Comparison of ENCODE assay signal across 10 cellular contexts in the genomic region with DNA sequence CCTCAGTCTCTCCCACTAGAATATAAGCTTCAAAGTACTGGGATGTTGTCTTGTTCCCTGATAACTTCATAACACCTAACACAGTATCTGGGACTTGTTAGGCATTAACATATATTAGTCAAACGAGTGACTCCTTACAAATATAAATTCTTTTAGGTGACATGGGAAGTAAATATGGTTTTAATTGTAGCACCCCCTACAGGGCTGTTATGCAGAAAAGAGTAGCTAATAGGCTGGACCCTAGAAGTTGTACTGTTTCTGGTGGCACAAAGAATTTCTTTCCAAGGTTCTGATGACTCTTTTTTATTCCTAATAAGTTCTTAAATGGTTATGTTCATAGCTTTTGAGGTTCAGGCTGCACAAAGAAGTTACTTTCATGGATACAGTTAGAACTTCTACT. TPM values are rescaled to one million over a fixed set of nuclear protein-coding genes. Genes with fewer than 3 reads are reported as not detected.
A peak's percentile ranks its signal among the peaks of the same experiment; 100 is the strongest.
DNase-seq lines count a peak whose midpoint lies in the region; ATAC-seq and TF ChIP-seq lines count a peak whose summit lies in the region.
"Had no signal": no experiment of that assay in that cellular context is flagged by ENCODE, and none has a peak within 500 bp of the region (broad histone marks: within the 10 kb centered on the region; RNA-seq: fewer than 3 reads in every experiment).

No MANE protein-coding gene starts in this region.

- no peak overlapping the region for H3K4me2 ChIP-seq in PC-9

- H3K9me2 ChIP-seq in PC-9 (ENCODE audit: insufficient read depth), result no peaks in the 10 kb centered on the region

- no peaks in the 10 kb centered on the region for H3K27me3 Mint-ChIP-seq in WTC11 (ENCODE audit: low read depth)

- no peaks in the 10 kb centered on the region for H3K4me1 ChIP-seq in PC-9 (replicated peaks; ENCODE audit: insufficient read depth)

- no peak overlapping the region for H3K27ac ChIP-seq in PC-9
- no peak overlapping the region for H3K27ac ChIP-seq in substantia nigra (ENCODE audit: low read depth, low read length, poor library complexity, severe bottlenecking)
- no peak overlapping the region for H3K27ac ChIP-seq in dorsolateral prefrontal cortex

- no peaks in the 10 kb centered on the region for H3K9me3 Mint-ChIP-seq in WTC11

- H3K4me3 ChIP-seq in PC-9 (no peak overlapping the region), fibroblast of the aortic adventitia (ENCODE audit: low read depth, low read length) (no peak overlapping the region), dorsolateral prefrontal cortex (no peak overlapping the region)

- intact Hi-C loops in PC-9 (cut with micrococcal nuclease; ENCODE audit: unreplicated experiment), result no loop called here
- intact Hi-C loops in dorsolateral prefrontal cortex (cut with DNase I), result no loop called here

- no peak overlapping the region for H2AFZ ChIP-seq in PC-9

- CTCF ChIA-PET in PC-9 (lab: Charles Lee), result interaction anchor here (0.6 to 0.8 kb wide), 2 partner anchors 388 to 1752 kb away, joined by 4 read pairs; no protein-coding TSS in a partner anchor
- CTCF ChIA-PET in WTC11 (lab: Charles Lee), result interaction anchor here (0.5 to 2.0 kb wide), 10 partner anchors 13 to 227 kb away, joined by 3 to 7 read pairs (median 3); no protein-coding TSS in a partner anchor

- H4K20me1 ChIP-seq in PC-9 (ENCODE audit: insufficient read depth), result peaks cover 12% of the 10 kb centered on the region

- peaks cover 43% of the 10 kb centered on the region for H3K36me3 ChIP-seq in PC-9 (ENCODE audit: low read depth)

- H3K4me3 Mint-ChIP-seq in WTC11, result no peak overlapping the region

- POLR2A ChIA-PET in PC-9 (lab: Charles Lee; ENCODE audit: unreplicated experiment) (no interaction called here), WTC11 (lab: Charles Lee) (no interaction called here)

- H3K27me3 ChIP-seq in PC-9 (ENCODE audit: insufficient read depth, low read depth) (no peaks in the 10 kb centered on the region), dorsolateral prefrontal cortex (no peaks in the 10 kb centered on the region)

- no peak for ATAC-seq in WTC11

- H3K36me3 Mint-ChIP-seq in WTC11, result peaks cover 56% of the 10 kb centered on the region

- H3K79me2 ChIP-seq in PC-9 (ENCODE audit: low read depth), result no peaks in the 10 kb centered on the region

- no peak overlapping the region for H3K27ac Mint-ChIP-seq in WTC11

- no peaks in the 10 kb centered on the region for H3F3A ChIP-seq in PC-9 (ENCODE audit: insufficient read depth, low read depth)

- no TSS peak for BruUV-seq in PC-9 (replicated peaks; lab: Mats Ljungman, UMichigan)

- TF ChIP-seq CTCF in AG09319 (IDR thresholded peaks at IDR 0.05; ENCODE audit: low read depth, low read length) (peak; percentile 9), GM12873 (IDR thresholded peaks at IDR 0.05; ENCODE audit: insufficient read depth, low read depth, low read length, missing control alignments) (peak; percentile 32), PC-9 (conservative IDR thresholded peaks at IDR 0.05) (peak; percentile 62), fibroblast of the aortic adventitia (IDR thresholded peaks at IDR 0.05; ENCODE audit: insufficient read depth, low read length) (peak; percentile 24), WTC11 (IDR thresholded peaks at IDR 0.05) (no peak), dorsolateral prefrontal cortex (IDR thresholded peaks at IDR 0.05 in 54 of 56, conservative IDR thresholded peaks at IDR 0.05 in 2 of 56; ENCODE audit: low read depth in 1 of 56, partially characterized antibody in 56 of 56) (peak in 16 of 56 donors; percentile 10 to 34 (median 20))

- DNase-seq in AG09319 (ENCODE audit: extremely low read depth, low read depth) (no peak), PC-9 (no peak), fibroblast of the aortic adventitia (ENCODE audit: low read depth) (peak; percentile 7), substantia nigra (lab: John Stamatoyannopoulos, UW) (no peak), WTC11 (ENCODE audit: low spot score) (no peak), dorsolateral prefrontal cortex (no peak)
- DNase-seq in activated effector memory CD4-positive, alpha-beta T cell treated with Interleukin-2 at 50 U/mL for 16 hours, result no peak
- DNase-seq: activated CD4-positive, CD25-positive, alpha-beta regulatory T cell; head of caudate nucleus had no signal

- H3K9me3 ChIP-seq in PC-9 (ENCODE audit: insufficient read depth, low read depth), result no peaks in the 10 kb centered on the region

- H3K4me1 Mint-ChIP-seq in WTC11, result no peaks in the 10 kb centered on the region

TF ChIP-seq in WTC11, 78 proteins besides CTCF, POLR2A, EP300 and RAD21:
- no peak for TF ChIP-seq RELA (CRISPR knock-in tag; IDR thresholded peaks at IDR 0.05; ENCODE audit: borderline replicate concordance)
- TF ChIP-seq, protein P1, sequence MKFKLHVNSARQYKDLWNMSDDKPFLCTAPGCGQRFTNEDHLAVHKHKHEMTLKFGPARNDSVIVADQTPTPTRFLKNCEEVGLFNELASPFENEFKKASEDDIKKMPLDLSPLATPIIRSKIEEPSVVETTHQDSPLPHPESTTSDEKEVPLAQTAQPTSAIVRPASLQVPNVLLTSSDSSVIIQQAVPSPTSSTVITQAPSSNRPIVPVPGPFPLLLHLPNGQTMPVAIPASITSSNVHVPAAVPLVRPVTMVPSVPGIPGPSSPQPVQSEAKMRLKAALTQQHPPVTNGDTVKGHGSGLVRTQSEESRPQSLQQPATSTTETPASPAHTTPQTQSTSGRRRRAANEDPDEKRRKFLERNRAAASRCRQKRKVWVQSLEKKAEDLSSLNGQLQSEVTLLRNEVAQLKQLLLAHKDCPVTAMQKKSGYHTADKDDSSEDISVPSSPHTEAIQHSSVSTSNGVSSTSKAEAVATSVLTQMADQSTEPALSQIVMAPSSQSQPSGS (CRISPR knock-in tag; IDR thresholded peaks at IDR 0.05; ENCODE audit: borderline replicate concordance, low read depth), result no peak
- TF ChIP-seq, protein P2, sequence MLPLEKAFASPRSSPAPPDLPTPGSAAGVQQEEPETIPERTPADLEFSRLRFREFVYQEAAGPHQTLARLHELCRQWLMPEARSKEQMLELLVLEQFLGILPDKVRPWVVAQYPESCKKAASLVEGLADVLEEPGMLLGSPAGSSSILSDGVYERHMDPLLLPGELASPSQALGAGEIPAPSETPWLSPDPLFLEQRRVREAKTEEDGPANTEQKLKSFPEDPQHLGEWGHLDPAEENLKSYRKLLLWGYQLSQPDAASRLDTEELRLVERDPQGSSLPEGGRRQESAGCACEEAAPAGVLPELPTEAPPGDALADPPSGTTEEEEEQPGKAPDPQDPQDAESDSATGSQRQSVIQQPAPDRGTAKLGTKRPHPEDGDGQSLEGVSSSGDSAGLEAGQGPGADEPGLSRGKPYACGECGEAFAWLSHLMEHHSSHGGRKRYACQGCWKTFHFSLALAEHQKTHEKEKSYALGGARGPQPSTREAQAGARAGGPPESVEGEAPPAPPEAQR (CRISPR knock-in tag; IDR thresholded peaks at IDR 0.05), result no peak
- TF ChIP-seq, protein P3, sequence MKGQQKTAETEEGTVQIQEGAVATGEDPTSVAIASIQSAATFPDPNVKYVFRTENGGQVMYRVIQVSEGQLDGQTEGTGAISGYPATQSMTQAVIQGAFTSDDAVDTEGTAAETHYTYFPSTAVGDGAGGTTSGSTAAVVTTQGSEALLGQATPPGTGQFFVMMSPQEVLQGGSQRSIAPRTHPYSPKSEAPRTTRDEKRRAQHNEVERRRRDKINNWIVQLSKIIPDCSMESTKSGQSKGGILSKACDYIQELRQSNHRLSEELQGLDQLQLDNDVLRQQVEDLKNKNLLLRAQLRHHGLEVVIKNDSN (CRISPR knock-in tag; IDR thresholded peaks at IDR 0.05), result no peak
- TF ChIP-seq, protein P4, sequence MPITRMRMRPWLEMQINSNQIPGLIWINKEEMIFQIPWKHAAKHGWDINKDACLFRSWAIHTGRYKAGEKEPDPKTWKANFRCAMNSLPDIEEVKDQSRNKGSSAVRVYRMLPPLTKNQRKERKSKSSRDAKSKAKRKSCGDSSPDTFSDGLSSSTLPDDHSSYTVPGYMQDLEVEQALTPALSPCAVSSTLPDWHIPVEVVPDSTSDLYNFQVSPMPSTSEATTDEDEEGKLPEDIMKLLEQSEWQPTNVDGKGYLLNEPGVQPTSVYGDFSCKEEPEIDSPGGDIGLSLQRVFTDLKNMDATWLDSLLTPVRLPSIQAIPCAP (CRISPR knock-in tag; IDR thresholded peaks at IDR 0.05), result no peak
- TF ChIP-seq, protein P5, sequence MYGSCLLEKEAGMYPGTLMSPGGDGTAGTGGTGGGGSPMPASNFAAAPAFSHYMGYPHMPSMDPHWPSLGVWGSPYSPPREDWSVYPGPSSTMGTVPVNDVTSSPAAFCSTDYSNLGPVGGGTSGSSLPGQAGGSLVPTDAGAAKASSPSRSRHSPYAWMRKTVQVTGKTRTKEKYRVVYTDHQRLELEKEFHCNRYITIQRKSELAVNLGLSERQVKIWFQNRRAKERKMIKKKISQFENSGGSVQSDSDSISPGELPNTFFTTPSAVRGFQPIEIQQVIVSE (CRISPR knock-in tag; IDR thresholded peaks at IDR 0.05; ENCODE audit: borderline replicate concordance), result no peak
- TF ChIP-seq FOXJ3 (CRISPR knock-in tag; IDR thresholded peaks at IDR 0.05; ENCODE audit: borderline replicate concordance), result no peak
- TF ChIP-seq SP1 (CRISPR knock-in tag; conservative IDR thresholded peaks at IDR 0.05), result no peak
- no peak for TF ChIP-seq NR3C1 (CRISPR knock-in tag; conservative IDR thresholded peaks at IDR 0.05; ENCODE audit: low read depth)
- no peak for TF ChIP-seq ZNF219 (CRISPR knock-in tag; IDR thresholded peaks at IDR 0.05; ENCODE audit: borderline replicate concordance)
- no peak for TF ChIP-seq GRHL2 (CRISPR knock-in tag; IDR thresholded peaks at IDR 0.05; ENCODE audit: insufficient replicate concordance, severe bottlenecking)
- no peak for TF ChIP-seq NFYB (CRISPR knock-in tag; conservative IDR thresholded peaks at IDR 0.05; ENCODE audit: low read depth)
- no peak for TF ChIP-seq ESRRA (CRISPR knock-in tag; IDR thresholded peaks at IDR 0.05; ENCODE audit: borderline replicate concordance)

RNA-seq across cellular contexts. Expression of a gene that starts 29.8 kb away (rescaled TPM):
- total RNA-seq in PC-9 (2021), result 124 and 142 TPM in 2 replicates
- 47.9 and 57.6 TPM in 2 replicates for total RNA-seq in fibroblast of the aortic adventitia (ENCODE audit: low replicate concordance)
- total RNA-seq in WTC11 (2021), result 67.2 to 70.6 TPM (median 67.8 TPM) in 3 replicates
- 10 to 100 TPM; 48.3 to 78.8 (median 63.9) TPM for total RNA-seq in dorsolateral prefrontal cortex
